Comparison of ENCODE assay signal across 1 cellular context in genomic region chr1:8169364-8170058, GRCh38.
A peak's percentile ranks its signal among the peaks of the same experiment; 100 is the strongest.
TF ChIP-seq lines count a peak whose summit lies in the region.

No MANE protein-coding gene starts in this region.

TF ChIP-seq in K562, 482 proteins besides CTCF, POLR2A, EP300 and RAD21 (continued from another document and continues in another):
- TF ChIP-seq, protein P1, sequence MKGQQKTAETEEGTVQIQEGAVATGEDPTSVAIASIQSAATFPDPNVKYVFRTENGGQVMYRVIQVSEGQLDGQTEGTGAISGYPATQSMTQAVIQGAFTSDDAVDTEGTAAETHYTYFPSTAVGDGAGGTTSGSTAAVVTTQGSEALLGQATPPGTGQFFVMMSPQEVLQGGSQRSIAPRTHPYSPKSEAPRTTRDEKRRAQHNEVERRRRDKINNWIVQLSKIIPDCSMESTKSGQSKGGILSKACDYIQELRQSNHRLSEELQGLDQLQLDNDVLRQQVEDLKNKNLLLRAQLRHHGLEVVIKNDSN (CRISPR knock-in tag; IDR thresholded peaks at IDR 0.05), result peak; percentile 72
- peak; percentile 43; the same call in 1 of the 2 replicates for TF ChIP-seq NR2C1 (IDR thresholded peaks at IDR 0.05)
- TF ChIP-seq NR2C1 (tag; IDR thresholded peaks at IDR 0.05), result no peak
- no peak for TF ChIP-seq BRD9 (IDR thresholded peaks at IDR 0.05; ENCODE audit: low read depth, partially characterized antibody)
- TF ChIP-seq NUFIP1 (IDR thresholded peaks at IDR 0.05; ENCODE audit: partially characterized antibody), result no peak
- TF ChIP-seq BACH1 (tag; IDR thresholded peaks at IDR 0.05), result no peak
- TF ChIP-seq BHLHE40 (IDR thresholded peaks at IDR 0.05; ENCODE audit: low read length), result peak; percentile 80
- TF ChIP-seq, protein P2, sequence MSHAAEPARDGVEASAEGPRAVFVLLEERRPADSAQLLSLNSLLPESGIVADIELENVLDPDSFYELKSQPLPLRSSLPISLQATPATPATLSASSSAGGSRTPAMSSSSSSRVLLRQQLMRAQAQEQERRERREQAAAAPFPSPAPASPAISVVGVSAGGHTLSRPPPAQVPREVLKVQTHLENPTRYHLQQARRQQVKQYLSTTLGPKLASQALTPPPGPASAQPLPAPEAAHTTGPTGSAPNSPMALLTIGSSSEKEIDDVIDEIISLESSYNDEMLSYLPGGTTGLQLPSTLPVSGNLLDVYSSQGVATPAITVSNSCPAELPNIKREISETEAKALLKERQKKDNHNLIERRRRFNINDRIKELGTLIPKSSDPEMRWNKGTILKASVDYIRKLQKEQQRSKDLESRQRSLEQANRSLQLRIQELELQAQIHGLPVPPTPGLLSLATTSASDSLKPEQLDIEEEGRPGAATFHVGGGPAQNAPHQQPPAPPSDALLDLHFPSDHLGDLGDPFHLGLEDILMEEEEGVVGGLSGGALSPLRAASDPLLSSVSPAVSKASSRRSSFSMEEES (CRISPR knock-in tag; IDR thresholded peaks at IDR 0.05), result peak; percentile 99
- peak; percentile 82 for TF ChIP-seq ETV1 (tag; conservative IDR thresholded peaks at IDR 0.05; ENCODE audit: low read depth)
- peak; percentile 78 for TF ChIP-seq NFIC (IDR thresholded peaks at IDR 0.05)
- TF ChIP-seq ZNF583 (CRISPR knock-in tag; IDR thresholded peaks at IDR 0.05), result no peak
- no peak for TF ChIP-seq KLF10 (CRISPR knock-in tag; IDR thresholded peaks at IDR 0.05)
- peak; percentile 79; the same call in 1 of the 2 replicates for TF ChIP-seq SMAD4 (CRISPR knock-in tag; conservative IDR thresholded peaks at IDR 0.05)
- TF ChIP-seq, protein P3, sequence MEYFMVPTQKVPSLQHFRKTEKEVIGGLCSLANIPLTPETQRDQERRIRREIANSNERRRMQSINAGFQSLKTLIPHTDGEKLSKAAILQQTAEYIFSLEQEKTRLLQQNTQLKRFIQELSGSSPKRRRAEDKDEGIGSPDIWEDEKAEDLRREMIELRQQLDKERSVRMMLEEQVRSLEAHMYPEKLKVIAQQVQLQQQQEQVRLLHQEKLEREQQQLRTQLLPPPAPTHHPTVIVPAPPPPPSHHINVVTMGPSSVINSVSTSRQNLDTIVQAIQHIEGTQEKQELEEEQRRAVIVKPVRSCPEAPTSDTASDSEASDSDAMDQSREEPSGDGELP (CRISPR knock-in tag; IDR thresholded peaks at IDR 0.05; ENCODE audit: borderline replicate concordance), result no peak
- TF ChIP-seq CBFA2T3 (IDR thresholded peaks at IDR 0.05), result peak; percentile 18; the same call in 1 of the 2 replicates
- peak; percentile 16; the same call in 1 of the 2 replicates for TF ChIP-seq JUND (IDR thresholded peaks at IDR 0.05; ENCODE audit: borderline replicate concordance, low read depth, low read length)
- no peak for TF ChIP-seq JUND (tag; IDR thresholded peaks at IDR 0.05; ENCODE audit: borderline replicate concordance, low read depth, low read length)
- TF ChIP-seq MLLT1 (IDR thresholded peaks at IDR 0.05), result 0 out of 4 replicates have a peak, but pooled peaks of 1 of the 2 experiments have one; percentile 39
- TF ChIP-seq ZNF707 (CRISPR knock-in tag; conservative IDR thresholded peaks at IDR 0.05), result no peak
- no peak for TF ChIP-seq ZNF586 (CRISPR knock-in tag; conservative IDR thresholded peaks at IDR 0.05)
- no peak for TF ChIP-seq ARID3A (IDR thresholded peaks at IDR 0.05; ENCODE audit: borderline replicate concordance, low read depth, low read length)
- TF ChIP-seq SREBF2 (CRISPR knock-in tag; IDR thresholded peaks at IDR 0.05), result no peak
- no peak for TF ChIP-seq SFPQ (IDR thresholded peaks at IDR 0.05; ENCODE audit: low read depth, low read length)
- TF ChIP-seq LEF1 (IDR thresholded peaks at IDR 0.05), result peak; percentile 73; the same call in 1 of the 2 replicates
- 0 out of 2 replicates have a peak, but pooled peaks have one; percentile 26 for TF ChIP-seq NFIX (CRISPR knock-in tag; IDR thresholded peaks at IDR 0.05; ENCODE audit: low read depth)
- no peak for TF ChIP-seq HDAC1 (IDR thresholded peaks at IDR 0.05)
- TF ChIP-seq ZNF197 (CRISPR knock-in tag; IDR thresholded peaks at IDR 0.05; ENCODE audit: low read depth), result peak; percentile 22; the same call in 1 of the 2 replicates
- TF ChIP-seq DDX20 (tag; IDR thresholded peaks at IDR 0.05; ENCODE audit: low read depth), result 0 out of 2 replicates have a peak, but pooled peaks have one; percentile 32
- TF ChIP-seq NKRF (IDR thresholded peaks at IDR 0.05; ENCODE audit: borderline replicate concordance), result no peak
- TF ChIP-seq ZNF217 (CRISPR knock-in tag; IDR thresholded peaks at IDR 0.05), result no peak
- TF ChIP-seq FOXJ3 (CRISPR knock-in tag; IDR thresholded peaks at IDR 0.05), result no peak
- TF ChIP-seq L3MBTL2 (IDR thresholded peaks at IDR 0.05), result peak; percentile 77
- TF ChIP-seq EP400 (IDR thresholded peaks at IDR 0.05), result no peak
- peak in 1 of 2 experiments; percentile 63; a peak in 1 of 4 replicates for TF ChIP-seq ARNT (IDR thresholded peaks at IDR 0.05)
- no peak for TF ChIP-seq MBD1 (CRISPR knock-in tag; IDR thresholded peaks at IDR 0.05)
- TF ChIP-seq HNRNPUL1 (IDR thresholded peaks at IDR 0.05; ENCODE audit: low read length), result no peak
- peak; percentile 45; the same call in 1 of the 2 replicates for TF ChIP-seq ARID1B (IDR thresholded peaks at IDR 0.05)
- no peak for TF ChIP-seq ZNF239 (CRISPR knock-in tag; IDR thresholded peaks at IDR 0.05)
- TF ChIP-seq RBM17 (IDR thresholded peaks at IDR 0.05; ENCODE audit: borderline replicate concordance, low read depth, low read length), result no peak
- no peak for TF ChIP-seq HDAC6 (IDR thresholded peaks at IDR 0.05; ENCODE audit: low read depth, low read length)
- no peak for TF ChIP-seq ZC3H4 (CRISPR knock-in tag; IDR thresholded peaks at IDR 0.05; ENCODE audit: borderline replicate concordance)
- 0 out of 2 replicates have a peak, but pooled peaks have one; percentile 9 for TF ChIP-seq ATF3 (IDR thresholded peaks at IDR 0.05)
- TF ChIP-seq ATF3 (CRISPR knock-in tag; conservative IDR thresholded peaks at IDR 0.05), result no peak
- no peak for TF ChIP-seq SMARCA4 (IDR thresholded peaks at IDR 0.05)
- TF ChIP-seq, protein P4, sequence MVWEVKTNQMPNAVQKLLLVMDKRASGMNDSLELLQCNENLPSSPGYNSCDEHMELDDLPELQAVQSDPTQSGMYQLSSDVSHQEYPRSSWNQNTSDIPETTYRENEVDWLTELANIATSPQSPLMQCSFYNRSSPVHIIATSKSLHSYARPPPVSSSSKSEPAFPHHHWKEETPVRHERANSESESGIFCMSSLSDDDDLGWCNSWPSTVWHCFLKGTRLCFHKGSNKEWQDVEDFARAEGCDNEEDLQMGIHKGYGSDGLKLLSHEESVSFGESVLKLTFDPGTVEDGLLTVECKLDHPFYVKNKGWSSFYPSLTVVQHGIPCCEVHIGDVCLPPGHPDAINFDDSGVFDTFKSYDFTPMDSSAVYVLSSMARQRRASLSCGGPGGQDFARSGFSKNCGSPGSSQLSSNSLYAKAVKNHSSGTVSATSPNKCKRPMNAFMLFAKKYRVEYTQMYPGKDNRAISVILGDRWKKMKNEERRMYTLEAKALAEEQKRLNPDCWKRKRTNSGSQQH (CRISPR knock-in tag; IDR thresholded peaks at IDR 0.05), result 0 out of 2 replicates have a peak, but pooled peaks have one; percentile 31
- TF ChIP-seq POLR2H (tag; IDR thresholded peaks at IDR 0.05; ENCODE audit: low read depth), result no peak
- TF ChIP-seq TEAD1 (CRISPR knock-in tag; IDR thresholded peaks at IDR 0.05), result no peak
- peak; percentile 85 for TF ChIP-seq ZNF589 (CRISPR knock-in tag; IDR thresholded peaks at IDR 0.05; ENCODE audit: low read depth)
- no peak for TF ChIP-seq ZNF232 (CRISPR knock-in tag; IDR thresholded peaks at IDR 0.05)
- TF ChIP-seq TBL1XR1 (IDR thresholded peaks at IDR 0.05; ENCODE audit: low read length in 2 of 2), result no peak
- peak; percentile 54 to 89; a peak in 3 of 4 replicates for TF ChIP-seq TRIM24 (IDR thresholded peaks at IDR 0.05)
- TF ChIP-seq ZNF311 (CRISPR knock-in tag; IDR thresholded peaks at IDR 0.05), result 0 out of 2 replicates have a peak, but pooled peaks have one; percentile 29
- no peak for TF ChIP-seq SRSF9 (IDR thresholded peaks at IDR 0.05; ENCODE audit: borderline replicate concordance, low read depth, low read length)
- TF ChIP-seq ZNF3 (CRISPR knock-in tag; IDR thresholded peaks at IDR 0.05), result no peak
- no peak for TF ChIP-seq SAFB2 (IDR thresholded peaks at IDR 0.05; ENCODE audit: borderline replicate concordance, low read depth, low read length, severe bottlenecking)
- TF ChIP-seq NR0B1 (IDR thresholded peaks at IDR 0.05; ENCODE audit: partially characterized antibody), result no peak
- no peak for TF ChIP-seq RBM34 (IDR thresholded peaks at IDR 0.05; ENCODE audit: borderline replicate concordance, insufficient read depth, low read length)
